In the genomic region with DNA sequence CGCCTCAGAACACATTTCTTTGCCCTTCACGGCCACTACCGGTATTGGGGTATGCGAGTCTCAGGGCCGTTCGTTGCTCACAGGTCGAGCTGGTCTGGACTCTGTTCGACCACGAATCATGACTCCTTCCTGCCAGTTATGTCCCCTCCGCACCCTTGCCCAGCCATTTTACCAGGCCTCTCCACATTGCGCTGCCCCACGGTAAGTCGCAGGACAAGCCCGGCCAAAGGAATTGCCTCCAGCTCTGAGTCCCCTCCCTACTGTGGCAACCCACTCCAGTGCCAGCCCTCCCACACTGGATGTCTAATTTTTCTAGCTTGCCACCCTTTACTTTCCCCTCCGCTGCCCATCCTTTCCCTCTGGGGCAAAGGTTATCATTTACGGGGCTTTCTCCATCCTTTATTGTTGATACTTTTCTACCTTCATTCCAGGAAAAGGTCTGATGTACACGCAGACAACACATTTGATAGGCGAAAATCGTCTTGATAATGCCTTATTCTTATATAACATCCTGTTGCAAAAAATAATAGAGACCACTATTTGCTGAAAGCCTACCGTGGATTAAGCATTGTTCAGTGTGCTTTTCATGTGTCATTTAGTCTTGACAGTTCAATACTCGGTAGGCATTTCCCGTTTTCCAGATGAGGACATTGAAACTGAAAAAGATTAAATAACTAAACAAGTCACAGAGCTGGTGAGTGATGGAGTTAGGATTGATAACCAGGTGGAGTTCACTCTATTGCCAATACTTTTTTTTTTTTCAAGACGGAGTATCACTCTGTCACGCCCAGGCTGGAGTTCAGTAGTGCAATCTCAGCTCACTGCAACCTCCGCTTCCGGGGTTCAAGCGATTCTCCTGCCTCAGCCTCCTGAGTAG, we compare ENCODE assay signal across 8 cellular contexts. TPM values are rescaled to one million over a fixed set of nuclear protein-coding genes. Genes with fewer than 3 reads are reported as not detected.
DNase-seq lines count a peak whose midpoint lies in the region; ATAC-seq and TF ChIP-seq lines count a peak whose summit lies in the region.

No MANE protein-coding gene starts in this region.

- DNase-seq in CD4-positive, alpha-beta memory T cell = no peak
- DNase-seq in Jurkat, Clone E6-1 (ENCODE audit: low read depth, low spot score) = no peak
- peak; percentile 64 for DNase-seq in right atrium auricular region (ENCODE audit: low spot score)
- DNase-seq in gastrocnemius medialis = no peak
- DNase-seq in erythroblast (lab: John Stamatoyannopoulos, UW) = no peak

- H3K4me1 ChIP-seq in CD4-positive, alpha-beta memory T cell (ENCODE audit: insufficient read depth, low read length) = peaks cover 42% of the 10 kb centered on the region
- H3K4me1 ChIP-seq in right atrium auricular region = peaks cover 0 to 38% of the 10 kb centered on the region in 2 donors
- H3K4me1 ChIP-seq in gastrocnemius medialis = peaks cover 36 to 38% of the 10 kb centered on the region in 2 donors

- CTCF ChIA-PET in CD4-positive, alpha-beta memory T cell (lab: Charles Lee; ENCODE audit: partially characterized antibody) = interaction anchor here (0.6 to 2.3 kb wide), 9 partner anchors 18 to 300 kb away, joined by 3 to 17 read pairs (median 4); partner anchors contain the start of gene GAPVD1

- intact Hi-C loops in CD4-positive, alpha-beta memory T cell (cut with micrococcal nuclease) = loop anchor here (1.0 to 10.0 kb wide), 8 partner anchors 19 to 1307 kb away; partner anchors contain the start of genes ARPC5L, DENND1A, GAPVD1 and GOLGA1
- intact Hi-C loops in gastrocnemius medialis (cut with DNase I; ENCODE audit: low total_unique reads) = loop anchor here (1.0 to 10.0 kb wide), 6 partner anchors 19 to 467 kb away; partner anchors contain the start of genes ARPC5L, GAPVD1, GOLGA1 and NR6A1

- peak overlapping the region; percentile 97 for H3K27ac ChIP-seq in CD4-positive, alpha-beta memory T cell (ENCODE audit: low read depth, low read length)
- H3K27ac ChIP-seq in right atrium auricular region = peak overlapping the region; percentile 89 to 98
- H3K27ac ChIP-seq in gastrocnemius medialis = peak overlapping the region; percentile 91 to 99 (median 94)

- peaks cover 0 to 3% (median 0%) of the 10 kb centered on the region in 8 donors for H3K9me3 Mint-ChIP-seq in CD4-positive, alpha-beta memory T cell
- no peaks in the 10 kb centered on the region for H3K9me3 Mint-ChIP-seq in activated naive CD8-positive, alpha-beta T cell (ENCODE audit: low read depth)

- peaks cover 25% of the 10 kb centered on the region for H3K36me3 ChIP-seq in CD4-positive, alpha-beta memory T cell (ENCODE audit: insufficient read depth, low read length)
- H3K36me3 ChIP-seq in right atrium auricular region (peaks cover 39% of the 10 kb centered on the region), gastrocnemius medialis (peaks cover 5 to 30% of the 10 kb centered on the region in 2 donors)

- H3K27ac Mint-ChIP-seq in CD4-positive, alpha-beta memory T cell = peak overlapping the region; percentile 97 to 100 (median 100)
- H3K27ac Mint-ChIP-seq in activated naive CD8-positive, alpha-beta T cell = peak overlapping the region; percentile 98

- in situ Hi-C loops in gastrocnemius medialis (cut with MboI; ENCODE audit: low sequenced_read_pairs in 4 of 4) = no loop called here

- H3K4me1 Mint-ChIP-seq in CD4-positive, alpha-beta memory T cell = peaks cover 21 to 51% (median 34%) of the 10 kb centered on the region in 4 donors
- H3K4me1 Mint-ChIP-seq in activated naive CD8-positive, alpha-beta T cell (ENCODE audit: low read depth) = peaks cover 36% of the 10 kb centered on the region

- H3K27me3 Mint-ChIP-seq in CD4-positive, alpha-beta memory T cell = peaks cover 0 to 3% of the 10 kb centered on the region in 2 donors
- no peaks in the 10 kb centered on the region for H3K27me3 Mint-ChIP-seq in activated naive CD8-positive, alpha-beta T cell

- H3K4me3 Mint-ChIP-seq in CD4-positive, alpha-beta memory T cell = peak overlapping the region; percentile 92 to 99 (median 98)
- H3K4me3 Mint-ChIP-seq in activated naive CD8-positive, alpha-beta T cell = peak overlapping the region; percentile 98

- H3K4me3 ChIP-seq in CD4-positive, alpha-beta memory T cell (ENCODE audit: low read length in 2 of 2) = peak overlapping the region; percentile 92 to 100
- H3K4me3 ChIP-seq in Jurkat, Clone E6-1 (ENCODE audit: low read length) = peak overlapping the region; percentile 98
- peak overlapping the region; percentile 72 to 91 for H3K4me3 ChIP-seq in right atrium auricular region
- peak overlapping the region; percentile 68 to 95 (median 80) for H3K4me3 ChIP-seq in gastrocnemius medialis

- POLR2A ChIA-PET in CD4-positive, alpha-beta memory T cell (lab: Charles Lee; ENCODE audit: partially characterized antibody) = interaction anchor here (0.8 to 3.3 kb wide), 29 partner anchors 9 to 380 kb away, joined by 3 to 98 read pairs (median 6); partner anchors contain the start of genes ARPC5L, GAPVD1, GOLGA1 and PPP6C

- no peaks in the 10 kb centered on the region for H3K27me3 ChIP-seq in CD4-positive, alpha-beta memory T cell (ENCODE audit: insufficient read depth, low read length)
- no peaks in the 10 kb centered on the region for H3K27me3 ChIP-seq in right atrium auricular region
- H3K27me3 ChIP-seq in gastrocnemius medialis = no peaks in the 10 kb centered on the region

- peak; percentile 5 for ATAC-seq in GM19397 (IDR thresholded peaks at IDR 0.05; ENCODE audit: unreplicated experiment)
- ATAC-seq in gastrocnemius medialis = peak; percentile 11 to 14
- no peak for ATAC-seq in GM19324 (IDR thresholded peaks at IDR 0.05; ENCODE audit: low FRiP score, unreplicated experiment)

- TF ChIP-seq POLR2A in gastrocnemius medialis (IDR thresholded peaks at IDR 0.05) (no peak), erythroblast (IDR thresholded peaks at IDR 0.05; ENCODE audit: low read length) (no peak)

- TF ChIP-seq CTCF in right atrium auricular region (IDR thresholded peaks at IDR 0.05) (no peak), gastrocnemius medialis (IDR thresholded peaks at IDR 0.05 in 4 of 5, conservative IDR thresholded peaks at IDR 0.05 in 1 of 5) (no peak)

- peaks cover 28 to 49% of the 10 kb centered on the region in 2 donors for H3K36me3 Mint-ChIP-seq in CD4-positive, alpha-beta memory T cell
- peaks cover 22% of the 10 kb centered on the region for H3K36me3 Mint-ChIP-seq in activated naive CD8-positive, alpha-beta T cell

- H3K9me3 ChIP-seq in CD4-positive, alpha-beta memory T cell (ENCODE audit: control insufficient read depth in 1 of 2, low read length in 2 of 2) = no peaks in the 10 kb centered on the region
- no peaks in the 10 kb centered on the region for H3K9me3 ChIP-seq in right atrium auricular region
- no peaks in the 10 kb centered on the region for H3K9me3 ChIP-seq in gastrocnemius medialis

RNA-seq across cellular contexts. Expression of gene HSPA5, which starts 1.0 kb away (rescaled TPM):
- total RNA-seq in CD4-positive, alpha-beta memory T cell = 100 to 1,000 TPM; 147 to 154 TPM
- 100 to 1,000 TPM; 194 to 253 TPM for polyA plus RNA-seq in CD4-positive, alpha-beta memory T cell
- polyA plus RNA-seq in Jurkat, Clone E6-1 (2012; ENCODE audit: insufficient read depth, insufficient read length) = 94.4 TPM
- total RNA-seq in right atrium auricular region (100 to 1,000 TPM; 128 to 162 TPM), gastrocnemius medialis (10 to 100 TPM; 39.9 to 69.3 (median 46.0) TPM)

RNA-seq across cellular contexts. Expression of gene GAPVD1, which starts 19.5 kb away (rescaled TPM):
- 10 to 100 TPM; 67.8 to 76.4 TPM for total RNA-seq in CD4-positive, alpha-beta memory T cell
- polyA plus RNA-seq in CD4-positive, alpha-beta memory T cell = 10 to 100 TPM; 45.6 to 59.2 TPM
- 18.8 TPM for polyA plus RNA-seq in Jurkat, Clone E6-1 (2012; ENCODE audit: insufficient read depth, insufficient read length)
- total RNA-seq in right atrium auricular region (10 to 100 TPM; 26.0 to 30.5 TPM), gastrocnemius medialis (10 to 100 TPM; 46.9 to 66.8 (median 53.6) TPM)

RNA-seq across cellular contexts. Expression of gene RABEPK, which starts 41.8 kb away (rescaled TPM):
- 10 to 100 TPM; 12.2 to 13.5 TPM for total RNA-seq in CD4-positive, alpha-beta memory T cell
- polyA plus RNA-seq in CD4-positive, alpha-beta memory T cell = 10 to 100 TPM; 35.9 to 43.3 TPM
- polyA plus RNA-seq in Jurkat, Clone E6-1 (2012; ENCODE audit: insufficient read depth, insufficient read length) = 45.9 TPM
- total RNA-seq in right atrium auricular region = 10 to 100 TPM in 1 of 2 donors, 1 to 10 TPM in 1; 7.5 to 12.1 TPM
- 10 to 100 TPM in 3 of 4 donors, 1 to 10 TPM in 1; 8.7 to 15.0 (median 13.4) TPM for total RNA-seq in gastrocnemius medialis

RNA-seq across cellular contexts. Expression of gene PPP6C, which starts 52.5 kb away (rescaled TPM):
- total RNA-seq in CD4-positive, alpha-beta memory T cell = 10 to 100 TPM; 49.2 TPM
- polyA plus RNA-seq in CD4-positive, alpha-beta memory T cell = 10 to 100 TPM; 62.3 to 66.1 TPM
- 58.2 TPM for polyA plus RNA-seq in Jurkat, Clone E6-1 (2012; ENCODE audit: insufficient read depth, insufficient read length)
- 10 to 100 TPM; 28.5 to 32.9 TPM for total RNA-seq in right atrium auricular region
- 10 to 100 TPM; 49.4 to 80.6 (median 73.6) TPM for total RNA-seq in gastrocnemius medialis
